ENCODE assay signal across 16 cellular contexts in the genomic region with DNA sequence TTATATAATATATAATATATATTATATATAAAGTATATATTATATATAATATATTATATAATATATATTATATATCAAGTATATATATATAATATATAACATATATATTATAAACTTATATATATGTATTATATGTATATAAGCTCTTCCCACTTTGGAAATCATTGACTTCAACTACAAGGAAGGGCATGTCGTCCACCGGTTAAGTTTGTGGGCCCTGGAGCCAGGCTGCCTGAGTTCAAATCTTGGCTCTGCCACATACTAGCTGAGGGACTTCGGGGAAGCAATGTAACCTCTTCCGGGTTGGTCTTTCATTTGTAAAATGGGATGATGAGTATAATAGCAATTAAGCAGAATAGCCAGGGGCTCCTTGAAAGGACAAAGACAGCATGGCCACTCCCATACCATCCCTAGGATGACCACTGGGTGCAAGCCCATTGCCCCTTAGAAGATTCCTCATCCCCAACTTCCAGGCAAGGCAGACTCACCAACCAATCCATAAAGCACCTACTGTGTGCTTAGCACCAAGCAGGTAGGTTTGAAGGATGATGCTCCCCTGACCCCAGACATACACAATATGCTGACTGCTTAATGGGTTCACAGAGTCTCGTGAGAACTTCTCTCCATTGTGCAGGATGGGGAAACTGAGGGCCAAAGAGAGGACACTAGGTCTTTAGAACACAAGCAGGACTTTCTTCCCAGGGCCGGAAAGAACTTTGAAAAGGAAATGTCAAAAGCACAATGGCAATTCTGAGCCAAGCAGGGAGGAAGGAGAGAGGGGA.
"Had no signal": no experiment of that assay in that cellular context is flagged by ENCODE, and none has a peak within 500 bp of the region (broad histone marks: within the 10 kb centered on the region; RNA-seq: fewer than 3 reads in every experiment).

No MANE protein-coding gene starts in this region.

- H3K4me3 Mint-ChIP-seq: activated naive CD8-positive, alpha-beta T cell; naive thymus-derived CD8-positive, alpha-beta T cell; stimulated activated naive CD8-positive, alpha-beta T cell treated with anti-CD3 and anti-CD28 coated beads, Interleukin-15, Interleukin-2, amounts not matched to agents 100 ng/mL and 50 ng/mL, for 24 hours had no signal

- H3K27ac Mint-ChIP-seq: activated naive CD8-positive, alpha-beta T cell; naive thymus-derived CD8-positive, alpha-beta T cell; stimulated activated naive CD8-positive, alpha-beta T cell treated with anti-CD3 and anti-CD28 coated beads, Interleukin-15, Interleukin-2, amounts not matched to agents 100 ng/mL and 50 ng/mL, for 24 hours had no signal

- H3K4me1 ChIP-seq: lower lobe of right lung, upper lobe of left lung had no signal

- H3K36me3 Mint-ChIP-seq: activated naive CD8-positive, alpha-beta T cell; naive thymus-derived CD8-positive, alpha-beta T cell had no signal

- H3K4me3 ChIP-seq: esophagus muscularis mucosa, lower lobe of right lung, mucosa of descending colon, upper lobe of left lung had no signal

- H3K9me3 ChIP-seq: esophagus muscularis mucosa, lower lobe of right lung, mucosa of descending colon, upper lobe of left lung had no signal

- ATAC-seq: lower lobe of right lung; mucosa of descending colon; naive thymus-derived CD8-positive, alpha-beta T cell had no signal

- H3K27ac ChIP-seq: brain microvascular endothelial cell, esophagus muscularis mucosa, lower lobe of right lung, upper lobe of left lung, VCaP had no signal

- H3K27me3 ChIP-seq: brain microvascular endothelial cell, esophagus muscularis mucosa, upper lobe of left lung had no signal

- DNase-seq: activated CD4-positive, alpha-beta T cell treated with anti-CD3 and anti-CD28 coated beads for 4 hours; activated effector memory CD4-positive, alpha-beta T cell treated with Interleukin-2 at 50 U/mL for 16 hours; activated T-cell treated with anti-CD3 and anti-CD28 coated beads, Interleukin-2, amount 50 U/mL, for 1 hour; brain microvascular endothelial cell; cerebellar nuclear complex; hypothalamus; lower lobe of right lung; mucosa of descending colon; stimulated activated CD4-positive, alpha-beta T cell treated with anti-CD3 and anti-CD28 coated beads, Interleukin-12 subunit alpha, Interleukin-12 subunit beta, amount 100 ng/mL, for 4 hours; T1000 had no signal

- H3K36me3 ChIP-seq: brain microvascular endothelial cell, esophagus muscularis mucosa, lower lobe of right lung, upper lobe of left lung had no signal

- H3K9me3 Mint-ChIP-seq: naive thymus-derived CD8-positive, alpha-beta T cell; stimulated activated naive CD8-positive, alpha-beta T cell treated with anti-CD3 and anti-CD28 coated beads, Interleukin-15, Interleukin-2, amounts not matched to agents 100 ng/mL and 50 ng/mL, for 24 hours had no signal
